In genomic region chr2:241503776-241504392, GRCh38 we compare ENCODE assay signal across 21 cellular contexts. TPM values are rescaled to one million over a fixed set of nuclear protein-coding genes. Genes with fewer than 3 reads are reported as not detected.
DNase-seq lines count a peak whose midpoint lies in the region; ATAC-seq and TF ChIP-seq lines count a peak whose summit lies in the region.
"Had no signal": no experiment of that assay in that cellular context is flagged by ENCODE, and none has a peak within 500 bp of the region (broad histone marks: within the 10 kb centered on the region; RNA-seq: fewer than 3 reads in every experiment).

No MANE protein-coding gene starts in this region.

- DNase-seq in H7, result peak; percentile 44
- no peak for DNase-seq in RWPE1 (ENCODE audit: low spot score)
- no peak for DNase-seq in mesenchymal stem cell
- no peak for DNase-seq in psoas muscle
- no peak for DNase-seq in ACHN
- no peak for DNase-seq in activated CD4-positive, alpha-beta T cell treated with anti-CD3 and anti-CD28 coated beads, Interleukin-2, amount 10 ng/mL, durations not matched to agents 7 days and 5 days
- DNase-seq: Caco-2; CD8-positive, alpha-beta T cell; GF-D8; KBM-7; NCI-H1105 treated with DMSO at 0.1 percent for 48 hours; NCI-H1694; NCI-H2029 treated with DMSO at 0.1 percent for 48 hours; NCI-H446 treated with DMSO at 0.1 percent for 48 hours; NCI-H526; PC-9; SHP77 had no signal

- no peaks in the 10 kb centered on the region for H3K36me3 Mint-ChIP-seq in activated CD4-positive, alpha-beta T cell treated with anti-CD3 and anti-CD28 coated beads, Interleukin-2, amount 10 ng/mL, durations not matched to agents 7 days and 5 days (ENCODE audit: low read depth)

- ATAC-seq in psoas muscle (no peak), HG03095 (IDR thresholded peaks at IDR 0.05; ENCODE audit: unreplicated experiment) (no peak)
- ATAC-seq: A549; CD8-positive, alpha-beta T cell had no signal

- H2BK5ac ChIP-seq in mesenchymal stem cell (ENCODE audit: low read depth, low read length, poor library complexity, severe bottlenecking), result no peak overlapping the region

- H3K4me2 ChIP-seq in mesenchymal stem cell (ENCODE audit: low read length, poor library complexity, severe bottlenecking), result no peak overlapping the region
- H3K4me2 ChIP-seq: A549, PC-9 had no signal

- intact Hi-C loops in psoas muscle (cut with DNase I), result no loop called here

- CTCF ChIA-PET in RWPE1 (lab: Yijun Ruan, JAX), result no interaction called here
- CTCF ChIA-PET in activated CD4-positive, alpha-beta T cell treated with anti-CD3 and anti-CD28 coated beads, Interleukin-2, amount 10 ng/mL, durations not matched to agents 7 days and 5 days (lab: Charles Lee), result no interaction called here

- no peak overlapping the region for H3K27ac Mint-ChIP-seq in activated CD4-positive, alpha-beta T cell treated with anti-CD3 and anti-CD28 coated beads, Interleukin-2, amount 10 ng/mL, durations not matched to agents 7 days and 5 days
- H3K27ac Mint-ChIP-seq: B cell; CD8-positive, alpha-beta T cell had no signal

- peaks cover 46% of the 10 kb centered on the region for H3K79me1 ChIP-seq in mesenchymal stem cell (replicated peaks; ENCODE audit: low read length, poor library complexity, severe bottlenecking)

- H3K18ac ChIP-seq in mesenchymal stem cell (ENCODE audit: low read depth in 1 of 2, low read length in 2 of 2), result no peak overlapping the region

- H3K27ac ChIP-seq in RWPE1 (peak overlapping the region; percentile 38), mesenchymal stem cell (ENCODE audit: low read length, poor library complexity, severe bottlenecking) (no peak overlapping the region), psoas muscle (peak overlapping the region; percentile 94)
- H3K27ac ChIP-seq: A549, C4-2B, PC-9 had no signal

- no peaks in the 10 kb centered on the region for H3K9me3 Mint-ChIP-seq in activated CD4-positive, alpha-beta T cell treated with anti-CD3 and anti-CD28 coated beads, Interleukin-2, amount 10 ng/mL, durations not matched to agents 7 days and 5 days
- H3K9me3 Mint-ChIP-seq: CD8-positive, alpha-beta T cell had no signal

- H3K36me3 ChIP-seq in H7 (replicated peaks; ENCODE audit: control insufficient read depth, insufficient read depth, low read length), result peaks cover 12% of the 10 kb centered on the region
- peaks cover 27 to 54% of the 10 kb centered on the region in 2 experiments for H3K36me3 ChIP-seq in mesenchymal stem cell (ENCODE audit: control insufficient read depth in 1 of 2, insufficient read depth in 2 of 2, low read depth in 1 of 2, low read length in 2 of 2)
- H3K36me3 ChIP-seq in psoas muscle (ENCODE audit: insufficient read depth in 1 of 2, low read depth in 1 of 2), result peaks cover 0 to 23% of the 10 kb centered on the region in 2 donors

- no peak overlapping the region for H2AK5ac ChIP-seq in mesenchymal stem cell (ENCODE audit: low read length, severe bottlenecking)

- no peak overlapping the region for H2BK120ac ChIP-seq in mesenchymal stem cell (ENCODE audit: low read depth, low read length)

- no peak overlapping the region for H3K4me3 Mint-ChIP-seq in activated CD4-positive, alpha-beta T cell treated with anti-CD3 and anti-CD28 coated beads, Interleukin-2, amount 10 ng/mL, durations not matched to agents 7 days and 5 days
- H3K4me3 Mint-ChIP-seq: B cell; CD8-positive, alpha-beta T cell had no signal

- H3K23ac ChIP-seq in mesenchymal stem cell (ENCODE audit: low read length in 2 of 2), result no peak overlapping the region

- H3K9ac ChIP-seq in mesenchymal stem cell (ENCODE audit: low read length), result no peak overlapping the region

- H3K4ac ChIP-seq in mesenchymal stem cell (ENCODE audit: low read depth in 1 of 2, low read length in 2 of 2), result no peak overlapping the region

- H3K4me3 ChIP-seq in H7 (ENCODE audit: insufficient read depth, low read depth, low read length) (no peak overlapping the region), mesenchymal stem cell (ENCODE audit: insufficient read depth in 1 of 2, low read depth in 1 of 2, low read length in 2 of 2) (no peak overlapping the region), psoas muscle (peak overlapping the region; percentile 31)
- H3K4me3 ChIP-seq: A549, PC-9 had no signal

- no peak overlapping the region for H2AFZ ChIP-seq in mesenchymal stem cell (ENCODE audit: low read depth, low read length)
- H2AFZ ChIP-seq: PC-9 had no signal

- H3K9me3 ChIP-seq in mesenchymal stem cell (ENCODE audit: control insufficient read depth, low read length), result no peaks in the 10 kb centered on the region
- no peaks in the 10 kb centered on the region for H3K9me3 ChIP-seq in psoas muscle
- H3K9me3 ChIP-seq: A549, Caco-2 had no signal

- no peak overlapping the region for H2BK15ac ChIP-seq in mesenchymal stem cell (ENCODE audit: low read depth, poor library complexity, severe bottlenecking)

- peaks cover 1% of the 10 kb centered on the region; the same call in 1 of the 2 replicates for H3K27me3 ChIP-seq in H7 (ENCODE audit: control insufficient read depth, insufficient read depth, low read length)
- H3K27me3 ChIP-seq in mesenchymal stem cell (ENCODE audit: control insufficient read depth in 1 of 2, insufficient read depth in 1 of 2, low read length in 2 of 2), result no peaks in the 10 kb centered on the region
- H3K27me3 ChIP-seq in psoas muscle (ENCODE audit: insufficient read depth in 3 of 3, low read length in 2 of 3), result no peaks in the 10 kb centered on the region

- no peak overlapping the region for H4K91ac ChIP-seq in mesenchymal stem cell (ENCODE audit: low read length)

- no peak overlapping the region for H2BK12ac ChIP-seq in mesenchymal stem cell (ENCODE audit: low read length in 2 of 2)

- H3K27me3 Mint-ChIP-seq in activated CD4-positive, alpha-beta T cell treated with anti-CD3 and anti-CD28 coated beads, Interleukin-2, amount 10 ng/mL, durations not matched to agents 7 days and 5 days, result no peaks in the 10 kb centered on the region
- H3K27me3 Mint-ChIP-seq: B cell had no signal

- H4K8ac ChIP-seq in mesenchymal stem cell (ENCODE audit: low read length), result peak overlapping the region; percentile 16

- in situ Hi-C loops in ACHN (cut with HindIII; ENCODE audit: low pct_ligation_motif_present, low pct_unique_long_range_greater_than_20kb, low sequenced_read_pairs), result no loop called here

- H3K4me1 ChIP-seq in mesenchymal stem cell (ENCODE audit: control insufficient read depth, insufficient read depth, low read depth, low read length), result peaks cover 50% of the 10 kb centered on the region
- H3K4me1 ChIP-seq in psoas muscle, result peaks cover 71% of the 10 kb centered on the region
- H3K4me1 ChIP-seq: Caco-2 had no signal

- peaks cover 8% of the 10 kb centered on the region for H3K4me1 Mint-ChIP-seq in activated CD4-positive, alpha-beta T cell treated with anti-CD3 and anti-CD28 coated beads, Interleukin-2, amount 10 ng/mL, durations not matched to agents 7 days and 5 days

- no peak overlapping the region for H3K14ac ChIP-seq in mesenchymal stem cell (ENCODE audit: low read length in 2 of 2)

- 95% methylated on average over 12 of the region's 12 CpGs for WGBS in mesenchymal stem cell
- WGBS in psoas muscle, 3 donors, result 40 to 65% (median 46%) methylated on average over 12 of the region's 12 CpGs

- TF ChIP-seq CTCF in RWPE1 (conservative IDR thresholded peaks at IDR 0.05; ENCODE audit: low read depth) (no peak), psoas muscle (IDR thresholded peaks at IDR 0.05) (no peak)

- POLR2A ChIA-PET in RWPE1 (lab: Yijun Ruan, JAX; ENCODE audit: low non-redundant PET), result no interaction called here
- POLR2A ChIA-PET in activated CD4-positive, alpha-beta T cell treated with anti-CD3 and anti-CD28 coated beads, Interleukin-2, amount 10 ng/mL, durations not matched to agents 7 days and 5 days (lab: Charles Lee), result no interaction called here

RNA-seq across cellular contexts. Expression of gene STK25, which starts 4.5 kb away (rescaled TPM):
- 353 and 443 TPM in 2 replicates for total RNA-seq in H7 (2014; rRNA removed; shearing (Covaris generic))
- 86.3 TPM for polyA plus RNA-seq in mesenchymal stem cell (2013, experiment 1 of 2)
- 82.9 TPM for polyA plus RNA-seq in mesenchymal stem cell (2013, experiment 2 of 2)
- total RNA-seq in psoas muscle, result 100 to 1,000 TPM; 268 to 382 (median 276) TPM
- 100 to 1,000 TPM; 227 to 489 (median 385) TPM for polyA plus RNA-seq in psoas muscle
- 100 to 1,000 TPM; 133 to 135 TPM for total RNA-seq in activated CD4-positive, alpha-beta T cell treated with anti-CD3 and anti-CD28 coated beads, Interleukin-2, amount 10 ng/mL, durations not matched to agents 7 days and 5 days

RNA-seq across cellular contexts. Expression of gene BOK, which starts 54.7 kb away (rescaled TPM):
- 59.5 and 61.6 TPM in 2 replicates for total RNA-seq in H7 (2014; rRNA removed; shearing (Covaris generic))
- polyA plus RNA-seq in mesenchymal stem cell (2013, experiment 1 of 2), result 16.6 TPM
- polyA plus RNA-seq in mesenchymal stem cell (2013, experiment 2 of 2), result 17.5 TPM
- total RNA-seq in psoas muscle, result 1 to 10 TPM; 1.3 to 3.9 (median 3.2) TPM
- polyA plus RNA-seq in psoas muscle, result 10 to 100 TPM in 1 of 3 donors, 1 to 10 TPM in 2; 1.3 to 12.8 (median 3.9) TPM
- total RNA-seq in activated CD4-positive, alpha-beta T cell treated with anti-CD3 and anti-CD28 coated beads, Interleukin-2, amount 10 ng/mL, durations not matched to agents 7 days and 5 days, result not detected
- total RNA-seq: CD8-positive, alpha-beta T cell had no signal

Comparison
In these comparisons a context has a peak if more than half of its experiments do, and no peak if none do; other contexts are left out.
1. RNA of gene BOK, which starts 54.7 kb away (total RNA-seq): 59.5 to 61.6 TPM in H7; 1.3 to 3.9 TPM in psoas muscle and not detected in activated CD4-positive, alpha-beta T cell treated with anti-CD3 and anti-CD28 coated beads, Interleukin-2, amount 10 ng/mL, durations not matched to agents 7 days and 5 days; every median in the first group is over 10 times any median in the second.